ENCODE assay signal across 9 cellular contexts in the genomic region with DNA sequence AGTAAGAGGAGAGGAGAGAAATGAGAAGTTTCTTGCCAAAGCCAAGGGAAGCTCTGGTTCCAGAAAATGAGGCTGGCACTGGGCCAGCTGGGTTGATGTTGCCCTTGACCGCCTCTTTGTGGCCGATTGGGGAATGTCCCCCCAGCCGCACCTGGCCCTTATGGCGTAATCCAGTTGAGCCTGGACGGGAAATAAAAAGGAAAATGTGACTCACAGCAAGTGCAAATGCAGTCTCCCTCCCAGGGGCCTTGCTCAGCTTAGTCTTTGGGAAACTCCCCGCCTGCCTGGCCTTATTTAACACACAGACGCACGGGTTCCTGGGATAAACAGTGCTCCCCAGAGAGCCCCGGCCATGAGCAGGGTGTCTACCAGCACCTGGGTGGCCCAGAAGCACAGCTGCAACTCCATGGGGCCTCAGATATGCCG.
DNase-seq lines count a peak whose midpoint lies in the region; ATAC-seq, FAIRE-seq and TF ChIP-seq lines count a peak whose summit lies in the region.
"Had no signal": no experiment of that assay in that cellular context is flagged by ENCODE, and none has a peak within 500 bp of the region (broad histone marks: within the 10 kb centered on the region; RNA-seq: fewer than 3 reads in every experiment).

No MANE protein-coding gene starts in this region.

- TF ChIP-seq CTCF in DND-41 (IDR thresholded peaks at IDR 0.05; ENCODE audit: borderline replicate concordance, extremely low read depth, low read length, poor library complexity, severe bottlenecking) (peak; percentile 13), K562 (IDR thresholded peaks at IDR 0.05 in 2 of 3, conservative IDR thresholded peaks at IDR 0.05 in 1 of 3; ENCODE audit: insufficient read depth in 2 of 3, low read depth in 1 of 3, low read length in 3 of 3) (peak; percentile 57 to 70 (median 65))

- no peaks in the 10 kb centered on the region for H3K36me3 ChIP-seq in DND-41 (ENCODE audit: insufficient read depth, low read length)
- no peaks in the 10 kb centered on the region for H3K36me3 ChIP-seq in K562 (ENCODE audit: control insufficient read depth, insufficient read depth, low read length)

- H3K4me1 ChIP-seq in DND-41 (ENCODE audit: insufficient read depth, low read length) (no peaks in the 10 kb centered on the region), K562 (replicated peaks in 1 of 2; ENCODE audit: control insufficient read depth in 2 of 2, insufficient read depth in 2 of 2, low read length in 2 of 2) (no peaks in the 10 kb centered on the region)

- intact Hi-C loops in K562 (cut with micrococcal nuclease), result loop anchor here (5.0 kb wide), 1 partner anchor 391 kb away; no protein-coding TSS in a partner anchor

- whole genome bisulfite sequencing in K562 (ENCODE audit: insufficient coverage, low coverage, missing lambda C conversion rate), result 0% methylated on average over 10 of the region's 10 CpGs

- CTCF ChIA-PET in K562 (lab: Yijun Ruan, JAX; ENCODE audit: low intra/inter-chr PET ratio), result interaction anchor here (1.2 kb wide), 1 partner anchor 1225 kb away, joined by 3 read pairs; no protein-coding TSS in a partner anchor

- no peaks in the 10 kb centered on the region for H3K9me1 ChIP-seq in K562 (ENCODE audit: control insufficient read depth, insufficient read depth, low read length)

- H3K4me2 ChIP-seq in DND-41 (ENCODE audit: insufficient read depth, low read length) (no peak overlapping the region), K562 (ENCODE audit: insufficient read depth, low read length) (no peak overlapping the region)

- H3K27me3 ChIP-seq in DND-41 (ENCODE audit: insufficient read depth, low read length, poor library complexity), result no peaks in the 10 kb centered on the region
- H3K27me3 ChIP-seq in K562 (ENCODE audit: control insufficient read depth in 2 of 2, insufficient read depth in 2 of 2, low read length in 2 of 2), result peaks cover 0 to 6% of the 10 kb centered on the region in 2 experiments; a peak in 3 of 5 replicates

- H3K9me3 ChIP-seq in DND-41 (ENCODE audit: insufficient read depth, low read length, severe bottlenecking) (no peaks in the 10 kb centered on the region), K562 (replicated peaks; ENCODE audit: control insufficient read depth, insufficient read depth, low read depth, low read length) (no peaks in the 10 kb centered on the region)

- no peak overlapping the region for H3K4me3 ChIP-seq in DND-41 (ENCODE audit: low read depth in 1 of 2, low read length in 2 of 2)
- H3K4me3 ChIP-seq in K562, result no peak overlapping the region

- ATAC-seq in DND-41 (ENCODE audit: insufficient read depth, low read depth) (no peak), HG03108 (IDR thresholded peaks at IDR 0.05; ENCODE audit: unreplicated experiment) (peak; percentile 86), K562 (peak; percentile 95)

- POLR2A ChIA-PET in K562 (lab: Yijun Ruan, JAX), result interaction anchor here (0.8 kb wide), 1 partner anchor 164 kb away, joined by 4 read pairs; no protein-coding TSS in a partner anchor

- no peak for TF ChIP-seq EP300 in K562 (IDR thresholded peaks at IDR 0.05; ENCODE audit: low read length)

- no TSS peak for BruUV-seq in K562 (replicated peaks; lab: Mats Ljungman, UMichigan)

- no peaks in the 10 kb centered on the region for H4K20me1 ChIP-seq in DND-41 (ENCODE audit: insufficient read depth, low read length)
- no peaks in the 10 kb centered on the region for H4K20me1 ChIP-seq in K562 (replicated peaks; ENCODE audit: control insufficient read depth, insufficient read depth, low read length)

- in situ Hi-C loops in K562 (cut with MboI), result no loop called here

- DNase-seq in DND-41, result no peak
- peak; percentile 49 for DNase-seq in GM19238 (ENCODE audit: insufficient read length, low spot score)
- DNase-seq in NCI-H69 (lab: John Stamatoyannopoulos, UW), result peak; percentile 57
- peak; percentile 74 to 80 (median 77) for DNase-seq in K562 (ENCODE audit: extremely low read depth in 1 of 4, low spot score in 3 of 4)
- peak; percentile 86 for DNase-seq in iPS-NIHi7 (ENCODE audit: extremely low spot score)
- DNase-seq in stimulated activated CD4-positive, alpha-beta T cell treated with anti-CD3 and anti-CD28 coated beads, Interleukin-2, amount 100 ng/mL, for 24 hours, result peak; percentile 32 to 63
- no peak for DNase-seq in effector CD8-positive, alpha-beta T cell (lab: John Stamatoyannopoulos, UW)

- FAIRE-seq in K562 (lab: Jason Lieb, UNC), result peak; percentile 91
- FAIRE-seq: colon had no signal

- H3K79me2 ChIP-seq in DND-41 (ENCODE audit: insufficient read depth, low read length) (no peaks in the 10 kb centered on the region), K562 (ENCODE audit: control insufficient read depth, insufficient read depth, low read length) (no peaks in the 10 kb centered on the region)

- TF ChIP-seq POLR2A in K562 (conservative IDR thresholded peaks at IDR 0.05), result no peak

- no peak overlapping the region; the same call in 1 of the 2 replicates for H2AFZ ChIP-seq in DND-41 (ENCODE audit: low read depth, low read length)
- H2AFZ ChIP-seq in K562 (ENCODE audit: low read depth, low read length), result 0 out of 2 replicates have a peak overlapping the region, but pooled peaks have one; percentile 8

- peak in 1 of 2 experiments; percentile 58; a peak in 2 of 4 replicates for TF ChIP-seq RAD21 in K562 (CRISPR knock-in tag; conservative IDR thresholded peaks at IDR 0.05 in 1 of 2, IDR thresholded peaks at IDR 0.05 in 1 of 2)

- no peak overlapping the region for H3K27ac ChIP-seq in DND-41 (ENCODE audit: low read length)
- H3K27ac ChIP-seq in K562 (ENCODE audit: extremely low read depth, low read depth, low read length), result no peak overlapping the region

- no peak overlapping the region for H3K9ac ChIP-seq in DND-41 (ENCODE audit: low read depth, low read length)
- H3K9ac ChIP-seq in K562 (ENCODE audit: insufficient read depth in 1 of 2, low read depth in 2 of 2, low read length in 2 of 2), result no peak overlapping the region; a peak in 1 of 4 replicates

TF ChIP-seq in K562, 482 proteins besides CTCF, POLR2A, EP300 and RAD21 (continues in another document):
- TF ChIP-seq RBM25 (IDR thresholded peaks at IDR 0.05; ENCODE audit: low read depth, low read length, severe bottlenecking) (no peak), KLF13 (tag; IDR thresholded peaks at IDR 0.05; ENCODE audit: borderline replicate concordance, low read depth) (no peak), PHF20 (IDR thresholded peaks at IDR 0.05; ENCODE audit: partially characterized antibody) (no peak), ARID1B (IDR thresholded peaks at IDR 0.05) (0 out of 2 replicates have a peak, but pooled peaks have one; percentile 11), ZFP1 (CRISPR knock-in tag; IDR thresholded peaks at IDR 0.05) (no peak), CREB1 (IDR thresholded peaks at IDR 0.05) (no peak), CREB1 (CRISPR knock-in tag; IDR thresholded peaks at IDR 0.05) (no peak), FOXK2 (conservative IDR thresholded peaks at IDR 0.05 in 1 of 2, IDR thresholded peaks at IDR 0.05 in 1 of 2; ENCODE audit: low read depth in 2 of 2) (no peak), HDAC2 (IDR thresholded peaks at IDR 0.05) (no peak), ILF3 (IDR thresholded peaks at IDR 0.05; ENCODE audit: borderline replicate concordance) (no peak), SMAD2 (IDR thresholded peaks at IDR 0.05; ENCODE audit: low read depth, low read length) (no peak), ZNF121 (CRISPR knock-in tag; conservative IDR thresholded peaks at IDR 0.05) (no peak), MYNN (IDR thresholded peaks at IDR 0.05) (no peak), MYNN (CRISPR knock-in tag; IDR thresholded peaks at IDR 0.05) (no peak), ZNF75A (CRISPR knock-in tag; IDR thresholded peaks at IDR 0.05) (no peak)
- TF ChIP-seq, protein P1, sequence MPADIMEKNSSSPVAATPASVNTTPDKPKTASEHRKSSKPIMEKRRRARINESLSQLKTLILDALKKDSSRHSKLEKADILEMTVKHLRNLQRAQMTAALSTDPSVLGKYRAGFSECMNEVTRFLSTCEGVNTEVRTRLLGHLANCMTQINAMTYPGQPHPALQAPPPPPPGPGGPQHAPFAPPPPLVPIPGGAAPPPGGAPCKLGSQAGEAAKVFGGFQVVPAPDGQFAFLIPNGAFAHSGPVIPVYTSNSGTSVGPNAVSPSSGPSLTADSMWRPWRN (IDR thresholded peaks at IDR 0.05; ENCODE audit: low read depth), result no peak
- TF ChIP-seq, protein P2, sequence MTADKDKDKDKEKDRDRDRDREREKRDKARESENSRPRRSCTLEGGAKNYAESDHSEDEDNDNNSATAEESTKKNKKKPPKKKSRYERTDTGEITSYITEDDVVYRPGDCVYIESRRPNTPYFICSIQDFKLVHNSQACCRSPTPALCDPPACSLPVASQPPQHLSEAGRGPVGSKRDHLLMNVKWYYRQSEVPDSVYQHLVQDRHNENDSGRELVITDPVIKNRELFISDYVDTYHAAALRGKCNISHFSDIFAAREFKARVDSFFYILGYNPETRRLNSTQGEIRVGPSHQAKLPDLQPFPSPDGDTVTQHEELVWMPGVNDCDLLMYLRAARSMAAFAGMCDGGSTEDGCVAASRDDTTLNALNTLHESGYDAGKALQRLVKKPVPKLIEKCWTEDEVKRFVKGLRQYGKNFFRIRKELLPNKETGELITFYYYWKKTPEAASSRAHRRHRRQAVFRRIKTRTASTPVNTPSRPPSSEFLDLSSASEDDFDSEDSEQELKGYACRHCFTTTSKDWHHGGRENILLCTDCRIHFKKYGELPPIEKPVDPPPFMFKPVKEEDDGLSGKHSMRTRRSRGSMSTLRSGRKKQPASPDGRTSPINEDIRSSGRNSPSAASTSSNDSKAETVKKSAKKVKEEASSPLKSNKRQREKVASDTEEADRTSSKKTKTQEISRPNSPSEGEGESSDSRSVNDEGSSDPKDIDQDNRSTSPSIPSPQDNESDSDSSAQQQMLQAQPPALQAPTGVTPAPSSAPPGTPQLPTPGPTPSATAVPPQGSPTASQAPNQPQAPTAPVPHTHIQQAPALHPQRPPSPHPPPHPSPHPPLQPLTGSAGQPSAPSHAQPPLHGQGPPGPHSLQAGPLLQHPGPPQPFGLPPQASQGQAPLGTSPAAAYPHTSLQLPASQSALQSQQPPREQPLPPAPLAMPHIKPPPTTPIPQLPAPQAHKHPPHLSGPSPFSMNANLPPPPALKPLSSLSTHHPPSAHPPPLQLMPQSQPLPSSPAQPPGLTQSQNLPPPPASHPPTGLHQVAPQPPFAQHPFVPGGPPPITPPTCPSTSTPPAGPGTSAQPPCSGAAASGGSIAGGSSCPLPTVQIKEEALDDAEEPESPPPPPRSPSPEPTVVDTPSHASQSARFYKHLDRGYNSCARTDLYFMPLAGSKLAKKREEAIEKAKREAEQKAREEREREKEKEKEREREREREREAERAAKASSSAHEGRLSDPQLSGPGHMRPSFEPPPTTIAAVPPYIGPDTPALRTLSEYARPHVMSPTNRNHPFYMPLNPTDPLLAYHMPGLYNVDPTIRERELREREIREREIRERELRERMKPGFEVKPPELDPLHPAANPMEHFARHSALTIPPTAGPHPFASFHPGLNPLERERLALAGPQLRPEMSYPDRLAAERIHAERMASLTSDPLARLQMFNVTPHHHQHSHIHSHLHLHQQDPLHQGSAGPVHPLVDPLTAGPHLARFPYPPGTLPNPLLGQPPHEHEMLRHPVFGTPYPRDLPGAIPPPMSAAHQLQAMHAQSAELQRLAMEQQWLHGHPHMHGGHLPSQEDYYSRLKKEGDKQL (CRISPR knock-in tag; IDR thresholded peaks at IDR 0.05; ENCODE audit: borderline replicate concordance), result no peak

Comparison
In these comparisons a context has a peak if more than half of its experiments do, and no peak if none do; other contexts are left out.
1. DNase-seq: peak in GM19238 (single experiment), NCI-H69 (single experiment), K562 (4 of 4), iPS-NIHi7 (single experiment) and stimulated activated CD4-positive, alpha-beta T cell treated with anti-CD3 and anti-CD28 coated beads, Interleukin-2, amount 100 ng/mL, for 24 hours (2 of 2); none in DND-41 (single experiment) and effector CD8-positive, alpha-beta T cell (single experiment).